Comparison of ENCODE assay signal across 8 cellular contexts in the genomic region with DNA sequence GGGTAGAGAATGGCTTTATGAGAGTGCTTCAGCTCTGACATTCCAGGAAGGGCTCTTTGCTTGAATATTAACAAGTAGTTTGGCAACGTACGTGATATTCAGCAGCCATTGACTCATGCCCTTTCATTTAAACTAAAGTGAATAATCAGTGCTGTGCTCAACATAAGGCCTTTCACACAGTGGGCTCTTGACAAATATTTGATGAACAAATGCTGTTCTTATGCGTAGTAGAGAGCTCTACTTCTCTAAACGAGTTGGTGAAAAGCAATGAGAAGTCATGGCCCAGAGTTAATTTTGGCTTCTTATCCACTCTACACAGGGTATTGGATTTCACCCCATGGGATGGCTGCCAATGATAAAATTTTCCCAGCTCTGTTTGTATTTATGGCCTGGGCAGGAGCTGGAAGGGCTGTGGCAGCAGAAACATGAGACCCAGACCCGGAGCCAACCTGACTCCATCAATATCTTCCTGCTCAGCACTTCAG.
A peak's percentile ranks its signal among the peaks of the same experiment; 100 is the strongest.
DNase-seq lines count a peak whose midpoint lies in the region; ATAC-seq and TF ChIP-seq lines count a peak whose summit lies in the region.

No MANE protein-coding gene starts in this region.

- no peak overlapping the region for H4K8ac ChIP-seq in mesenchymal stem cell (ENCODE audit: low read length)

- POLR2A ChIA-PET in HEK293T (lab: Yijun Ruan, JAX) = no interaction called here

- TF ChIP-seq POLR2A in gastrocnemius medialis (IDR thresholded peaks at IDR 0.05) = no peak

- intact Hi-C loops in gastrocnemius medialis (cut with DNase I; ENCODE audit: low total_unique reads) = no loop called here

- H3K9me3 ChIP-seq in gastrocnemius medialis (no peaks in the 10 kb centered on the region), mesenchymal stem cell (ENCODE audit: control insufficient read depth, low read length) (no peaks in the 10 kb centered on the region)

- no peak overlapping the region for H2BK12ac ChIP-seq in mesenchymal stem cell (ENCODE audit: low read length in 2 of 2)

- no peak overlapping the region for H3K4ac ChIP-seq in mesenchymal stem cell (ENCODE audit: low read depth in 1 of 2, low read length in 2 of 2)

- no peak overlapping the region for H4K91ac ChIP-seq in mesenchymal stem cell (ENCODE audit: low read length)

- peak; percentile 67 for ATAC-seq in foreskin keratinocyte
- ATAC-seq in gastrocnemius medialis = peak; percentile 79 to 98
- ATAC-seq in GM21717 (IDR thresholded peaks at IDR 0.05; ENCODE audit: unreplicated experiment) = no peak
- ATAC-seq in HG02571 (IDR thresholded peaks at IDR 0.05; ENCODE audit: unreplicated experiment) = no peak

- no peaks in the 10 kb centered on the region for H3K27me3 ChIP-seq in foreskin keratinocyte
- no peaks in the 10 kb centered on the region for H3K27me3 ChIP-seq in gastrocnemius medialis
- no peaks in the 10 kb centered on the region for H3K27me3 ChIP-seq in mesenchymal stem cell (ENCODE audit: control insufficient read depth in 1 of 2, insufficient read depth in 1 of 2, low read length in 2 of 2)

- H2BK15ac ChIP-seq in mesenchymal stem cell (ENCODE audit: low read depth, poor library complexity, severe bottlenecking) = no peak overlapping the region

- H2AK5ac ChIP-seq in mesenchymal stem cell (ENCODE audit: low read length, severe bottlenecking) = no peak overlapping the region

- H2BK120ac ChIP-seq in mesenchymal stem cell (ENCODE audit: low read depth, low read length) = no peak overlapping the region

- 81% methylated on average over 2 of the region's 5 CpGs for WGBS in mesenchymal stem cell

- no peak overlapping the region for H3K9ac ChIP-seq in mesenchymal stem cell (ENCODE audit: low read length)

- no peak overlapping the region for H3K14ac ChIP-seq in mesenchymal stem cell (ENCODE audit: low read length in 2 of 2)

- H3K4me3 ChIP-seq in gastrocnemius medialis (no peak overlapping the region), mesenchymal stem cell (ENCODE audit: insufficient read depth in 1 of 2, low read depth in 1 of 2, low read length in 2 of 2) (no peak overlapping the region)

- no peak overlapping the region for H3K18ac ChIP-seq in mesenchymal stem cell (ENCODE audit: low read depth in 1 of 2, low read length in 2 of 2)

- no peak overlapping the region for H3K4me2 ChIP-seq in mesenchymal stem cell (ENCODE audit: low read length, poor library complexity, severe bottlenecking)

- H3K4me1 ChIP-seq in foreskin keratinocyte = peaks cover 17% of the 10 kb centered on the region
- H3K4me1 ChIP-seq in gastrocnemius medialis = peaks cover 0 to 5% of the 10 kb centered on the region in 2 donors
- H3K4me1 ChIP-seq in mesenchymal stem cell (ENCODE audit: control insufficient read depth, insufficient read depth, low read depth, low read length) = no peaks in the 10 kb centered on the region

- in situ Hi-C loops in gastrocnemius medialis (cut with MboI; ENCODE audit: low sequenced_read_pairs in 4 of 4) = no loop called here

- H2BK5ac ChIP-seq in mesenchymal stem cell (ENCODE audit: low read depth, low read length, poor library complexity, severe bottlenecking) = no peak overlapping the region

- H3K36me3 ChIP-seq in gastrocnemius medialis (no peaks in the 10 kb centered on the region), mesenchymal stem cell (ENCODE audit: control insufficient read depth in 1 of 2, insufficient read depth in 2 of 2, low read depth in 1 of 2, low read length in 2 of 2) (no peaks in the 10 kb centered on the region)

- H2AFZ ChIP-seq in mesenchymal stem cell (ENCODE audit: low read depth, low read length) = no peak overlapping the region

- H3K23ac ChIP-seq in mesenchymal stem cell (ENCODE audit: low read length in 2 of 2) = no peak overlapping the region

- H3K27ac ChIP-seq in foreskin keratinocyte = no peak overlapping the region
- peak overlapping the region in 2 of 4 donors; percentile 34 to 67 for H3K27ac ChIP-seq in gastrocnemius medialis
- H3K27ac ChIP-seq in mesenchymal stem cell (ENCODE audit: low read length, poor library complexity, severe bottlenecking) = no peak overlapping the region

- H3K79me1 ChIP-seq in mesenchymal stem cell (replicated peaks; ENCODE audit: low read length, poor library complexity, severe bottlenecking) = no peaks in the 10 kb centered on the region

- peak; percentile 41 for DNase-seq in HEK293T (ENCODE audit: extremely low spot score)
- DNase-seq in NCI-H510A treated with DMSO at 0.1 percent for 48 hours (lab: John Stamatoyannopoulos, UW) = peak; percentile 90
- peak; percentile 30 to 55 for DNase-seq in foreskin keratinocyte
- peak; percentile 24 to 65 for DNase-seq in gastrocnemius medialis
- DNase-seq in COLO829 (ENCODE audit: low spot score) = no peak
- DNase-seq in mesenchymal stem cell = no peak

- no peak for TF ChIP-seq CTCF in foreskin keratinocyte (conservative IDR thresholded peaks at IDR 0.05)
- TF ChIP-seq CTCF in gastrocnemius medialis (IDR thresholded peaks at IDR 0.05 in 4 of 5, conservative IDR thresholded peaks at IDR 0.05 in 1 of 5) = no peak

- CTCF ChIA-PET in HEK293T (lab: Yijun Ruan, JAX) = no interaction called here

TF ChIP-seq in HEK293T, 16 proteins besides CTCF, POLR2A, EP300 and RAD21:
- TF ChIP-seq SUZ12 (IDR thresholded peaks at IDR 0.05) = no peak
- TF ChIP-seq L3MBTL2 (conservative IDR thresholded peaks at IDR 0.05) = no peak
- TF ChIP-seq BHLHE40 (IDR thresholded peaks at IDR 0.05; ENCODE audit: borderline replicate concordance) = no peak
- TF ChIP-seq, protein P1, sequence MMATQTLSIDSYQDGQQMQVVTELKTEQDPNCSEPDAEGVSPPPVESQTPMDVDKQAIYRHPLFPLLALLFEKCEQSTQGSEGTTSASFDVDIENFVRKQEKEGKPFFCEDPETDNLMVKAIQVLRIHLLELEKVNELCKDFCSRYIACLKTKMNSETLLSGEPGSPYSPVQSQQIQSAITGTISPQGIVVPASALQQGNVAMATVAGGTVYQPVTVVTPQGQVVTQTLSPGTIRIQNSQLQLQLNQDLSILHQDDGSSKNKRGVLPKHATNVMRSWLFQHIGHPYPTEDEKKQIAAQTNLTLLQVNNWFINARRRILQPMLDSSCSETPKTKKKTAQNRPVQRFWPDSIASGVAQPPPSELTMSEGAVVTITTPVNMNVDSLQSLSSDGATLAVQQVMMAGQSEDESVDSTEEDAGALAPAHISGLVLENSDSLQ (IDR thresholded peaks at IDR 0.05) = no peak
- no peak for TF ChIP-seq NFRKB (IDR thresholded peaks at IDR 0.05)
- no peak for TF ChIP-seq ZNF384 (IDR thresholded peaks at IDR 0.05)
- TF ChIP-seq FOXM1 (IDR thresholded peaks at IDR 0.05; ENCODE audit: borderline replicate concordance) = no peak
- TF ChIP-seq ELF4 (IDR thresholded peaks at IDR 0.05) = no peak
- TF ChIP-seq TARDBP (IDR thresholded peaks at IDR 0.05) = no peak
- TF ChIP-seq SP1 (IDR thresholded peaks at IDR 0.05) = no peak
- TF ChIP-seq FOXK2 (IDR thresholded peaks at IDR 0.05) = no peak
- TF ChIP-seq CTBP1 (IDR thresholded peaks at IDR 0.05; ENCODE audit: borderline replicate concordance) = no peak
- no peak for TF ChIP-seq LEF1 (IDR thresholded peaks at IDR 0.05; ENCODE audit: borderline replicate concordance)
- TF ChIP-seq FOXA1 (IDR thresholded peaks at IDR 0.05) = no peak
- TF ChIP-seq ARNT (IDR thresholded peaks at IDR 0.05) = no peak
- no peak for TF ChIP-seq HDGF (IDR thresholded peaks at IDR 0.05; ENCODE audit: borderline replicate concordance)

Comparison
In these comparisons a context has a peak if more than half of its experiments do, and no peak if none do; other contexts are left out.
1. DNase-seq: peak in HEK293T (single experiment), NCI-H510A treated with DMSO at 0.1 percent for 48 hours (single experiment), foreskin keratinocyte (2 of 2) and gastrocnemius medialis (2 of 2); none in COLO829 (single experiment) and mesenchymal stem cell (single experiment).
2. ATAC-seq: peak in foreskin keratinocyte (single experiment) and gastrocnemius medialis (2 of 2); none in GM21717 (single experiment) and HG02571 (single experiment).